In the genomic region with DNA sequence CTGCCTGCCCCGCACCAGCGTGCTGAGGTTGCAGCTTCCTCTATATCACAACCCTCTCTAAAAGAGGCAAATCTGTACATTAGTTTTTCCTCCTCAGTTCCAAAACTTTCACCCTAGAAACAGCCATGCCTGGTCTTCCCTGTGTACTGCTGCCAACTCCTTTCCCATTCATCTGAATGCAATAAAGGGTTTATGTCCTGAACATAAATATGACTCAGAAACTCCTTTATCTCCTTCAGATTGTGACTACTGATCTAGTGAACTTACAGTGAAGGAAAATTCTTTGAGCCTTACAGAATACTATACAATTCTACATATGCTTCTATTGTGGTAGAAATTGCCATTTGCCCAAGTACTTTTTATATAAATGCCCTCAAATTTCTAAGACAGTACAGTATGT, we compare ENCODE assay signal across 17 cellular contexts.
A peak's percentile ranks its signal among the peaks of the same experiment; 100 is the strongest.
DNase-seq lines count a peak whose midpoint lies in the region; ATAC-seq, FAIRE-seq and TF ChIP-seq lines count a peak whose summit lies in the region.
"Had no signal": no experiment of that assay in that cellular context is flagged by ENCODE, and none has a peak within 500 bp of the region (broad histone marks: within the 10 kb centered on the region; RNA-seq: fewer than 3 reads in every experiment).

No MANE protein-coding gene starts in this region.

- TF ChIP-seq POLR2A in tibial nerve (IDR thresholded peaks at IDR 0.05) = no peak

- H3K4me1 Mint-ChIP-seq in Calu3 (ENCODE audit: low read depth, unreplicated experiment) = peaks cover 20% of the 10 kb centered on the region
- H3K4me1 Mint-ChIP-seq in activated CD4-positive, alpha-beta T cell treated with anti-CD3 and anti-CD28 coated beads for 36 hours = no peaks in the 10 kb centered on the region
- H3K4me1 Mint-ChIP-seq: B cell had no signal

- in situ Hi-C loops in mammary epithelial cell (cut with MboI; ENCODE audit: low sequenced_read_pairs in 2 of 2) = no loop called here

- H3K79me2 ChIP-seq in mammary epithelial cell (ENCODE audit: insufficient read depth, low read length) (no peaks in the 10 kb centered on the region), keratinocyte (ENCODE audit: control insufficient read depth, insufficient read depth, low read length) (no peaks in the 10 kb centered on the region)
- H3K79me2 ChIP-seq: parathyroid adenoma had no signal

- H3K4me1 ChIP-seq in mammary epithelial cell (ENCODE audit: insufficient read depth, low read length) = peaks cover 16% of the 10 kb centered on the region
- H3K4me1 ChIP-seq in keratinocyte (ENCODE audit: control insufficient read depth, extremely low read depth, insufficient read depth, low read length) = peaks cover 19% of the 10 kb centered on the region
- H3K4me1 ChIP-seq in tibial nerve = peaks cover 0 to 6% (median 0%) of the 10 kb centered on the region in 4 donors
- H3K4me1 ChIP-seq: parathyroid adenoma had no signal

- no peaks in the 10 kb centered on the region for H3K27me3 Mint-ChIP-seq in Calu3 (ENCODE audit: unreplicated experiment)
- H3K27me3 Mint-ChIP-seq in activated CD4-positive, alpha-beta T cell treated with anti-CD3 and anti-CD28 coated beads for 36 hours = no peaks in the 10 kb centered on the region
- H3K27me3 Mint-ChIP-seq: B cell had no signal

- no peaks in the 10 kb centered on the region for H4K20me1 ChIP-seq in mammary epithelial cell (ENCODE audit: insufficient read depth, low read length)
- no peaks in the 10 kb centered on the region for H4K20me1 ChIP-seq in keratinocyte (ENCODE audit: control insufficient read depth, extremely low read depth, insufficient read depth, low read length)

- intact Hi-C loops in Calu3 (cut with micrococcal nuclease; ENCODE audit: unreplicated experiment) = no loop called here
- intact Hi-C loops in mammary epithelial cell (cut with micrococcal nuclease) = no loop called here
- intact Hi-C loops in activated CD4-positive, alpha-beta T cell treated with anti-CD3 and anti-CD28 coated beads for 36 hours (cut with DNase I, micrococcal nuclease) = no loop called here

- FAIRE-seq in keratinocyte (lab: Jason Lieb, UNC) = peak; percentile 90

- POLR2A ChIA-PET in activated CD4-positive, alpha-beta T cell treated with anti-CD3 and anti-CD28 coated beads for 36 hours (lab: Charles Lee) = no interaction called here

- TF ChIP-seq CTCF in Calu3 (IDR thresholded peaks at IDR 0.05; ENCODE audit: unreplicated experiment) (no peak), mammary epithelial cell (conservative IDR thresholded peaks at IDR 0.05 in 1 of 2, IDR thresholded peaks at IDR 0.05 in 1 of 2; ENCODE audit: extremely low read depth in 1 of 2, insufficient read depth in 1 of 2, low read depth in 1 of 2, low read length in 2 of 2) (no peak), keratinocyte (optimal IDR thresholded peaks at IDR 0.05 in 1 of 3, IDR thresholded peaks at IDR 0.05 in 1 of 3, conservative IDR thresholded peaks at IDR 0.05 in 1 of 3; ENCODE audit: extremely low read depth in 1 of 3, insufficient read depth in 2 of 3, low read length in 3 of 3) (no peak), tibial nerve (IDR thresholded peaks at IDR 0.05) (no peak)

- BruUV-seq in Calu3 (replicated peaks; lab: Mats Ljungman, UMichigan) (no TSS peak), mammary epithelial cell (replicated peaks; lab: Mats Ljungman, UMichigan) (no TSS peak)

- dilution Hi-C loops in mammary epithelial cell (cut with HindIII; ENCODE audit: low sequenced_read_pairs) = no loop called here
- dilution Hi-C loops in keratinocyte (cut with MboI; ENCODE audit: extremely low pct_ligation_motif_present, low sequenced_read_pairs) = no loop called here

- no peaks in the 10 kb centered on the region for H3K36me3 Mint-ChIP-seq in Calu3 (ENCODE audit: insufficient read depth, unreplicated experiment)
- no peaks in the 10 kb centered on the region for H3K36me3 Mint-ChIP-seq in activated CD4-positive, alpha-beta T cell treated with anti-CD3 and anti-CD28 coated beads for 36 hours (ENCODE audit: low read depth)

- no peaks in the 10 kb centered on the region for H3K9me1 ChIP-seq in keratinocyte (ENCODE audit: control insufficient read depth, extremely low read depth, insufficient read depth, low read length)

- H3K4me3 ChIP-seq in MG63 = no peak overlapping the region
- H3K4me3 ChIP-seq in mammary epithelial cell (replicated peaks in 1 of 3; ENCODE audit: insufficient read depth in 1 of 3, low read depth in 2 of 3, low read length in 3 of 3) = no peak overlapping the region
- H3K4me3 ChIP-seq in keratinocyte (ENCODE audit: control insufficient read depth in 2 of 3, extremely low read depth in 1 of 3, insufficient read depth in 2 of 3, low read depth in 1 of 3, low read length in 3 of 3) = no peak overlapping the region
- no peak overlapping the region for H3K4me3 ChIP-seq in tibial nerve

- peak overlapping the region; percentile 84 for H3K27ac Mint-ChIP-seq in Calu3 (ENCODE audit: unreplicated experiment)
- no peak overlapping the region for H3K27ac Mint-ChIP-seq in activated CD4-positive, alpha-beta T cell treated with anti-CD3 and anti-CD28 coated beads for 36 hours
- H3K27ac Mint-ChIP-seq: B cell had no signal

- H2AFZ ChIP-seq in mammary epithelial cell (ENCODE audit: low read depth, low read length) (peak overlapping the region; percentile 71), keratinocyte (ENCODE audit: control insufficient read depth, low read length) (peak overlapping the region; percentile 72)
- H2AFZ ChIP-seq: parathyroid adenoma had no signal

- H3K27ac ChIP-seq in mammary epithelial cell (ENCODE audit: insufficient read depth, low read depth, low read length) (no peak overlapping the region), keratinocyte (ENCODE audit: control insufficient read depth, insufficient read depth, low read length) (peak overlapping the region; percentile 15), tibial nerve (no peak overlapping the region)
- H3K27ac ChIP-seq: parathyroid adenoma, thoracic aorta had no signal

- TF ChIP-seq EP300 in tibial nerve (IDR thresholded peaks at IDR 0.05) = no peak

- ATAC-seq in activated CD4-positive, alpha-beta T cell treated with anti-CD3 and anti-CD28 coated beads for 36 hours = no peak
- no peak for ATAC-seq in HG03439 (IDR thresholded peaks at IDR 0.05; ENCODE audit: unreplicated experiment)

- H3K27me3 ChIP-seq in MG63 (no peaks in the 10 kb centered on the region), mammary epithelial cell (ENCODE audit: insufficient read depth, low read length) (no peaks in the 10 kb centered on the region), keratinocyte (ENCODE audit: control insufficient read depth, extremely low read depth, insufficient read depth, low read length) (no peaks in the 10 kb centered on the region), tibial nerve (no peaks in the 10 kb centered on the region)

- CTCF ChIA-PET in Calu3 (lab: Charles Lee) = no interaction called here
- CTCF ChIA-PET in mammary epithelial cell (lab: Charles Lee; ENCODE audit: low non-redundant PET) = no interaction called here
- CTCF ChIA-PET in activated CD4-positive, alpha-beta T cell treated with anti-CD3 and anti-CD28 coated beads for 36 hours (lab: Charles Lee) = no interaction called here

- H3K9me3 Mint-ChIP-seq in Calu3 (ENCODE audit: low read depth, unreplicated experiment) = peaks cover 6% of the 10 kb centered on the region
- H3K9me3 Mint-ChIP-seq in activated CD4-positive, alpha-beta T cell treated with anti-CD3 and anti-CD28 coated beads for 36 hours (ENCODE audit: low read depth) = no peaks in the 10 kb centered on the region

- H3K9ac ChIP-seq in mammary epithelial cell (ENCODE audit: insufficient read depth, low read length) = no peak overlapping the region
- H3K9ac ChIP-seq in keratinocyte (ENCODE audit: control insufficient read depth, extremely low read depth, insufficient read depth, low read length) = no peak overlapping the region
- H3K9ac ChIP-seq: parathyroid adenoma had no signal

- no peak overlapping the region for H3K4me3 Mint-ChIP-seq in Calu3 (ENCODE audit: low read depth, unreplicated experiment)
- H3K4me3 Mint-ChIP-seq in activated CD4-positive, alpha-beta T cell treated with anti-CD3 and anti-CD28 coated beads for 36 hours = no peak overlapping the region
- H3K4me3 Mint-ChIP-seq: B cell had no signal

- H3K36me3 ChIP-seq in MG63 = no peaks in the 10 kb centered on the region
- H3K36me3 ChIP-seq in mammary epithelial cell (ENCODE audit: insufficient read depth, low read length) = no peaks in the 10 kb centered on the region
- no peaks in the 10 kb centered on the region for H3K36me3 ChIP-seq in keratinocyte (ENCODE audit: control insufficient read depth in 2 of 2, extremely low read depth in 1 of 2, insufficient read depth in 2 of 2, low read length in 2 of 2)
- H3K36me3 ChIP-seq in tibial nerve = no peaks in the 10 kb centered on the region
- H3K36me3 ChIP-seq: thoracic aorta had no signal

- DNase-seq in Calu3 (no peak), MG63 (peak; percentile 51), mammary epithelial cell (peak; percentile 46), keratinocyte (ENCODE audit: low read depth, low spot score) (no peak), tibial nerve (ENCODE audit: low spot score in 2 of 2) (no peak), KG1 (lab: John Stamatoyannopoulos, UW) (no peak)
- no peak for DNase-seq in activated CD4-positive, alpha-beta T cell treated with anti-CD3 and anti-CD28 coated beads for 36 hours
- DNase-seq: activated CD4-positive, alpha-beta T cell treated with anti-CD3 and anti-CD28 coated beads for 1 hour; cortex of kidney; DMS153; midbrain; NCI-H1417; stimulated activated CD4-positive, alpha-beta T cell treated with anti-CD3 and anti-CD28 coated beads, Interleukin-12 subunit alpha, Interleukin-12 subunit beta, amount 100 ng/mL, for 4 hours had no signal

- H3K9me3 ChIP-seq in MG63 = peaks cover 4% of the 10 kb centered on the region; the same call in 1 of the 2 replicates
- no peaks in the 10 kb centered on the region for H3K9me3 ChIP-seq in mammary epithelial cell (replicated peaks; ENCODE audit: insufficient read depth, low read length)
- no peaks in the 10 kb centered on the region for H3K9me3 ChIP-seq in keratinocyte (ENCODE audit: control insufficient read depth, low read depth, low read length)
- H3K9me3 ChIP-seq in tibial nerve = no peaks in the 10 kb centered on the region
- H3K9me3 ChIP-seq: thoracic aorta had no signal

- 95% methylated on average over 2 of the region's 2 CpGs for WGBS in mammary epithelial cell (ENCODE audit: low coverage, missing lambda C conversion rate)
- WGBS in tibial nerve, 2 donors = 79 to 84% methylated on average over 2 of the region's 2 CpGs

- H3K4me2 ChIP-seq in mammary epithelial cell (ENCODE audit: insufficient read depth, low read depth, low read length) (no peak overlapping the region), keratinocyte (ENCODE audit: control insufficient read depth, extremely low read depth, insufficient read depth, low read depth, low read length) (peak overlapping the region; percentile 9)

Comparison
In these comparisons a context has a peak if more than half of its experiments do, and no peak if none do; other contexts are left out.
1. DNase-seq: peak in MG63 (single experiment) and mammary epithelial cell (single experiment); none in Calu3 (single experiment), keratinocyte (single experiment), tibial nerve (0 of 2), activated CD4-positive, alpha-beta T cell treated with anti-CD3 and anti-CD28 coated beads for 36 hours (single experiment) and KG1 (single experiment).